ENCODE assay signal across 15 cellular contexts in genomic region chr19:13537454-13537853, GRCh38. TPM values are rescaled to one million over a fixed set of nuclear protein-coding genes. Genes with fewer than 3 reads are reported as not detected.
DNase-seq lines count a peak whose midpoint lies in the region; ATAC-seq and TF ChIP-seq lines count a peak whose summit lies in the region.
"Had no signal": no experiment of that assay in that cellular context is flagged by ENCODE, and none has a peak within 500 bp of the region (broad histone marks: within the 10 kb centered on the region; RNA-seq: fewer than 3 reads in every experiment).

No MANE protein-coding gene starts in this region.

- H3K36me3 Mint-ChIP-seq in activated naive CD4-positive, alpha-beta T cell treated with anti-CD3 and anti-CD28 coated beads, Interleukin-2, amount 10 ng/mL, durations not matched to agents 7 days and 5 days: no peaks in the 10 kb centered on the region
- H3K36me3 Mint-ChIP-seq: activated naive CD8-positive, alpha-beta T cell had no signal

- intact Hi-C loops in heart right ventricle (cut with DNase I): no loop called here
- intact Hi-C loops in psoas muscle (cut with DNase I): no loop called here

- no peak overlapping the region for H3K4me3 Mint-ChIP-seq in activated naive CD4-positive, alpha-beta T cell treated with anti-CD3 and anti-CD28 coated beads, Interleukin-2, amount 10 ng/mL, durations not matched to agents 7 days and 5 days
- H3K4me3 Mint-ChIP-seq: activated B cell treated with CpG ODN at 0.5 μM for 24 hours; activated naive CD8-positive, alpha-beta T cell; effector memory CD8-positive, alpha-beta T cell had no signal

- no peaks in the 10 kb centered on the region for H3K4me1 Mint-ChIP-seq in activated naive CD4-positive, alpha-beta T cell treated with anti-CD3 and anti-CD28 coated beads, Interleukin-2, amount 10 ng/mL, durations not matched to agents 7 days and 5 days
- H3K4me1 Mint-ChIP-seq: activated B cell treated with CpG ODN at 0.5 μM for 24 hours had no signal

- H3K27me3 Mint-ChIP-seq in activated naive CD4-positive, alpha-beta T cell treated with anti-CD3 and anti-CD28 coated beads, Interleukin-2, amount 10 ng/mL, durations not matched to agents 7 days and 5 days: peaks cover 8% of the 10 kb centered on the region

- no peaks in the 10 kb centered on the region for H3K9me3 Mint-ChIP-seq in activated naive CD4-positive, alpha-beta T cell treated with anti-CD3 and anti-CD28 coated beads, Interleukin-2, amount 10 ng/mL, durations not matched to agents 7 days and 5 days
- H3K9me3 Mint-ChIP-seq: effector memory CD8-positive, alpha-beta T cell had no signal

- TF ChIP-seq CTCF in heart right ventricle (IDR thresholded peaks at IDR 0.05): no peak
- no peak for TF ChIP-seq CTCF in psoas muscle (IDR thresholded peaks at IDR 0.05)

- ATAC-seq in heart right ventricle: no peak
- ATAC-seq in psoas muscle: no peak
- ATAC-seq: effector memory CD8-positive, alpha-beta T cell had no signal

- WGBS in heart right ventricle, 2 donors: 43 to 51% methylated on average over 6 of the region's 6 CpGs
- 44 to 52% (median 46%) methylated on average over 6 of the region's 6 CpGs for WGBS in psoas muscle, 3 donors

- H3K9me3 ChIP-seq in heart right ventricle: peaks cover 0 to 8% (median 0%) of the 10 kb centered on the region in 11 donors
- H3K9me3 ChIP-seq in psoas muscle: no peaks in the 10 kb centered on the region
- H3K9me3 ChIP-seq: thoracic aorta had no signal

- H3K36me3 ChIP-seq in heart right ventricle (no peaks in the 10 kb centered on the region), psoas muscle (ENCODE audit: insufficient read depth in 1 of 2, low read depth in 1 of 2) (no peaks in the 10 kb centered on the region)
- H3K36me3 ChIP-seq: cardiac muscle cell, thoracic aorta had no signal

- H3K27me3 ChIP-seq in heart right ventricle: peaks cover 0 to 37% (median 10%) of the 10 kb centered on the region in 7 donors
- peaks cover 0 to 4% (median 3%) of the 10 kb centered on the region in 3 donors for H3K27me3 ChIP-seq in psoas muscle (ENCODE audit: insufficient read depth in 3 of 3, low read length in 2 of 3)

- DNase-seq in NCI-H748 (lab: John Stamatoyannopoulos, UW; ENCODE audit: unreplicated experiment): peak; percentile 63
- no peak for DNase-seq in NCI-H748 treated with DMSO at 0.1 percent for 48 hours (lab: John Stamatoyannopoulos, UW)
- peak; percentile 86 for DNase-seq in NCI-H2171 (lab: John Stamatoyannopoulos, UW)
- DNase-seq in RKO (ENCODE audit: low spot score): peak; percentile 24
- no peak for DNase-seq in heart right ventricle
- DNase-seq in activated naive CD4-positive, alpha-beta T cell treated with anti-CD3 and anti-CD28 coated beads, Interleukin-2, amount 10 ng/mL, durations not matched to agents 7 days and 5 days: no peak
- no peak for DNase-seq in activated naive CD4-positive, alpha-beta T cell treated with Interleukin-2 at 50 U/mL for 16 hours
- no peak for DNase-seq in psoas muscle
- DNase-seq: ACHN; activated B cell treated with CpG ODN at 0.5 μM for 24 hours; effector memory CD8-positive, alpha-beta T cell; foreskin fibroblast had no signal

- CTCF ChIA-PET in activated naive CD4-positive, alpha-beta T cell treated with anti-CD3 and anti-CD28 coated beads, Interleukin-2, amount 10 ng/mL, durations not matched to agents 7 days and 5 days (lab: Charles Lee): no interaction called here

- H3K27ac ChIP-seq in heart right ventricle: no peak overlapping the region
- no peak overlapping the region for H3K27ac ChIP-seq in psoas muscle
- H3K27ac ChIP-seq: cardiac muscle cell, thoracic aorta had no signal

- H3K4me1 ChIP-seq in heart right ventricle (no peaks in the 10 kb centered on the region), psoas muscle (no peaks in the 10 kb centered on the region)

- H3K4me3 ChIP-seq in heart right ventricle (no peak overlapping the region), psoas muscle (no peak overlapping the region)
- H3K4me3 ChIP-seq: cardiac muscle cell, thoracic aorta had no signal

- H3K27ac Mint-ChIP-seq in activated naive CD4-positive, alpha-beta T cell treated with anti-CD3 and anti-CD28 coated beads, Interleukin-2, amount 10 ng/mL, durations not matched to agents 7 days and 5 days: no peak overlapping the region
- H3K27ac Mint-ChIP-seq: activated B cell treated with CpG ODN at 0.5 μM for 24 hours; activated naive CD8-positive, alpha-beta T cell; effector memory CD8-positive, alpha-beta T cell had no signal

RNA-seq across cellular contexts. Expression of gene CACNA1A, which starts 31.2 kb away (rescaled TPM):
- total RNA-seq in heart right ventricle: 1 to 10 TPM in 2 of 10 donors, under 1 TPM in 8; 0.21 to 1.3 (median 0.66) TPM
- 1 to 10 TPM in 1 of 2 donors, under 1 TPM in 1; 0.52 to 2.3 TPM for polyA plus RNA-seq in heart right ventricle
- total RNA-seq in psoas muscle: under 1 TPM; 0.32 to 0.60 (median 0.46) TPM
- polyA plus RNA-seq in psoas muscle: under 1 TPM; 0.14 to 0.36 (median 0.31) TPM

Comparison
In these comparisons a context has a peak if more than half of its experiments do, and no peak if none do; other contexts are left out.
1. DNase-seq: peak in NCI-H748 (single experiment), NCI-H2171 (single experiment) and RKO (single experiment); none in NCI-H748 treated with DMSO at 0.1 percent for 48 hours (single experiment), heart right ventricle (0 of 2), activated naive CD4-positive, alpha-beta T cell treated with anti-CD3 and anti-CD28 coated beads, Interleukin-2, amount 10 ng/mL, durations not matched to agents 7 days and 5 days (single experiment), activated naive CD4-positive, alpha-beta T cell treated with Interleukin-2 at 50 U/mL for 16 hours (single experiment) and psoas muscle (0 of 2).